1 cellular context compared by ENCODE assay signal in the genomic region with DNA sequence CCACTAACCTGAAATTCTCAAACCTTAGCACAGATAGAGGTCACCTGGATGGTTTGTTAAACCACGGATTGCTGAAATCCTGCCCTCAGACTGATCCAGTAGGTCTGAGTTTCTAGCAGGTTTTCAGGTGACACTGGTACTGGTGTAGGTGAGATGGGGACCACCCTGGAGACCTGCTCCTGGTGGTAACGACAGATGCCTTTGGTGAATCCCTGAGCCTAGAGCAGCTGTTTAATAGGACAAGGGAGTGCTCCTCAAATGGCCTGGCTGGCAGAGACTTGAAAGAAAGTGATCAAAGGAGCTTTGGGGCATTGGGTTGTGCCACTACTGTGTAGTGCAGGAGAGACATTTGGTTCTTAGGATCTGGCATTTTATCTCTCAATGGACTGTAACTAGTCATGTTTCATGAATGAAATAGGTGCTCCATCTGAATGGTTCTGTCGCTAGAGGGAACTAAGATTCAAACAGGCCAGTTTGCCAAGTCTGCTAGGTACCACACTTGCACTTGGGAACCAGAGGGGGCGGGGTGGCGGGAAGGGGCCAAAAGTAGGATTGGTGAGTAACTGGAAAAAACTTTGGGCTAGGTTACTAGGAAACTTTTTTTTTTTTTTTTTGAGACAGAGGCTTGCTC.
TF ChIP-seq lines count a peak whose summit lies in the region.

No MANE protein-coding gene starts in this region.

TF ChIP-seq in IMR-90, 13 proteins besides CTCF, POLR2A, EP300 and RAD21:
- TF ChIP-seq BHLHE40 (IDR thresholded peaks at IDR 0.05; ENCODE audit: low read depth, low read length) (no peak), RCOR1 (IDR thresholded peaks at IDR 0.05; ENCODE audit: insufficient replicate concordance, low read length) (no peak), CHD1 (IDR thresholded peaks at IDR 0.05; ENCODE audit: low read depth, low read length) (no peak), SMC3 (IDR thresholded peaks at IDR 0.05; ENCODE audit: low read depth, low read length) (no peak), MAZ (IDR thresholded peaks at IDR 0.05; ENCODE audit: borderline replicate concordance, low read depth, low read length) (no peak), RFX5 (IDR thresholded peaks at IDR 0.05; ENCODE audit: low read depth, low read length) (no peak), FOS (IDR thresholded peaks at IDR 0.05; ENCODE audit: low read depth, low read length) (no peak), MXI1 (IDR thresholded peaks at IDR 0.05; ENCODE audit: borderline replicate concordance, low read depth, low read length) (no peak), CEBPB (IDR thresholded peaks at IDR 0.05; ENCODE audit: low read depth, low read length) (no peak), MAFK (IDR thresholded peaks at IDR 0.05; ENCODE audit: low read depth, low read length) (no peak), NFE2L2 (IDR thresholded peaks at IDR 0.05; ENCODE audit: low read depth, low read length) (no peak)
- TF ChIP-seq, protein P1, sequence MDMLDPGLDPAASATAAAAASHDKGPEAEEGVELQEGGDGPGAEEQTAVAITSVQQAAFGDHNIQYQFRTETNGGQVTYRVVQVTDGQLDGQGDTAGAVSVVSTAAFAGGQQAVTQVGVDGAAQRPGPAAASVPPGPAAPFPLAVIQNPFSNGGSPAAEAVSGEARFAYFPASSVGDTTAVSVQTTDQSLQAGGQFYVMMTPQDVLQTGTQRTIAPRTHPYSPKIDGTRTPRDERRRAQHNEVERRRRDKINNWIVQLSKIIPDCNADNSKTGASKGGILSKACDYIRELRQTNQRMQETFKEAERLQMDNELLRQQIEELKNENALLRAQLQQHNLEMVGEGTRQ (IDR thresholded peaks at IDR 0.05; ENCODE audit: low read depth, low read length): no peak
- TF ChIP-seq, protein P2, sequence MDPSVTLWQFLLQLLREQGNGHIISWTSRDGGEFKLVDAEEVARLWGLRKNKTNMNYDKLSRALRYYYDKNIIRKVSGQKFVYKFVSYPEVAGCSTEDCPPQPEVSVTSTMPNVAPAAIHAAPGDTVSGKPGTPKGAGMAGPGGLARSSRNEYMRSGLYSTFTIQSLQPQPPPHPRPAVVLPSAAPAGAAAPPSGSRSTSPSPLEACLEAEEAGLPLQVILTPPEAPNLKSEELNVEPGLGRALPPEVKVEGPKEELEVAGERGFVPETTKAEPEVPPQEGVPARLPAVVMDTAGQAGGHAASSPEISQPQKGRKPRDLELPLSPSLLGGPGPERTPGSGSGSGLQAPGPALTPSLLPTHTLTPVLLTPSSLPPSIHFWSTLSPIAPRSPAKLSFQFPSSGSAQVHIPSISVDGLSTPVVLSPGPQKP (IDR thresholded peaks at IDR 0.05; ENCODE audit: borderline replicate concordance, low read depth, low read length): no peak
